In the genomic region with DNA sequence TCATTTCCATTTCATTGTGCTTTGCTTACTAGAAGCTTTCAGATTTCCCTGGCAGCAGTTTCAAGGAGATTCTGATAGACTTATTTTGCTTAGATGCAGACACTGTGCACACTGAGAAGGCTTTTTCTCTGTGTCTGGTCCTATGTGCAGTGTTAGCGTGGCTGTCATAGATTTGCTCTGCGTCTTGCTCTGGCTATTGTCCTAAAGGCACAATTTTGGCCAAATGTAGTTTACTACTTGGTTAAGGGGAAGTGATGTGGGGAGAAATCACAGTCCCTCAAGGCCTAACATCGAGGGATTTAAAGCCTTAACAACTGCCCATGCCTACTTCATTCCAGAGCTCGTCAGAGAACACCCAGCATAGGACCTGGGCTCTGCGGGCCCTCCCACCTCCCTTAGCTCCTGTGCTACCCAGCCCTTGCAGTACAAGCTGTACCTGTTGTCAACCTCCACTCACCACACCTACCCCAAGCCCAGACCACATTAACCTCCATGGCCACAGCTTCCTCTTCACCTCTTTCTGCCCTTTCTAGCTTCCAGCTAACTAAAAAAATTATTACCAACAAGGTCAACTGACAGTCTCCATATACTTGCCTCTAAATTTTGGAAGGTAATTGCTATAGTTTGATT, we compare ENCODE assay signal across 8 cellular contexts.
A peak's percentile ranks its signal among the peaks of the same experiment; 100 is the strongest.
DNase-seq lines count a peak whose midpoint lies in the region; ATAC-seq and TF ChIP-seq lines count a peak whose summit lies in the region.

No MANE protein-coding gene starts in this region.

- no peak for TF ChIP-seq CTCF in NB4 (IDR thresholded peaks at IDR 0.05; ENCODE audit: low read depth, low read length)

- ATAC-seq in GM19395 (IDR thresholded peaks at IDR 0.05; ENCODE audit: unreplicated experiment), result peak; percentile 84
- ATAC-seq in HG02938 (IDR thresholded peaks at IDR 0.05; ENCODE audit: unreplicated experiment), result no peak

- peak; percentile 76 for DNase-seq in NB4 (ENCODE audit: low read depth)
- DNase-seq in activated naive CD4-positive, alpha-beta T cell treated with Interleukin-2 at 50 U/mL for 16 hours, result peak; percentile 47
- peak; percentile 6 for DNase-seq in stimulated activated CD8-positive, alpha-beta memory T cell treated with anti-CD3 and anti-CD28 coated beads, Interleukin-15, amount 100 ng/mL, for 24 hours (ENCODE audit: low read depth)
- no peak for DNase-seq in NCI-H524 (lab: John Stamatoyannopoulos, UW)
- no peak for DNase-seq in DMS153 (lab: John Stamatoyannopoulos, UW)
- no peak for DNase-seq in HuH-7.5 (ENCODE audit: low spot score)

- no peak overlapping the region for H3K4me3 ChIP-seq in NB4 (ENCODE audit: low read depth, low read length)

- TF ChIP-seq POLR2A in NB4 (IDR thresholded peaks at IDR 0.05; ENCODE audit: extremely low read depth, insufficient read length), result no peak

Comparison
In these comparisons a context has a peak if more than half of its experiments do, and no peak if none do; other contexts are left out.
1. DNase-seq: peak in NB4 (single experiment), activated naive CD4-positive, alpha-beta T cell treated with Interleukin-2 at 50 U/mL for 16 hours (single experiment) and stimulated activated CD8-positive, alpha-beta memory T cell treated with anti-CD3 and anti-CD28 coated beads, Interleukin-15, amount 100 ng/mL, for 24 hours (single experiment); none in NCI-H524 (0 of 2), DMS153 (single experiment) and HuH-7.5 (single experiment).